Comparison of ENCODE assay signal across 16 cellular contexts in the genomic region with DNA sequence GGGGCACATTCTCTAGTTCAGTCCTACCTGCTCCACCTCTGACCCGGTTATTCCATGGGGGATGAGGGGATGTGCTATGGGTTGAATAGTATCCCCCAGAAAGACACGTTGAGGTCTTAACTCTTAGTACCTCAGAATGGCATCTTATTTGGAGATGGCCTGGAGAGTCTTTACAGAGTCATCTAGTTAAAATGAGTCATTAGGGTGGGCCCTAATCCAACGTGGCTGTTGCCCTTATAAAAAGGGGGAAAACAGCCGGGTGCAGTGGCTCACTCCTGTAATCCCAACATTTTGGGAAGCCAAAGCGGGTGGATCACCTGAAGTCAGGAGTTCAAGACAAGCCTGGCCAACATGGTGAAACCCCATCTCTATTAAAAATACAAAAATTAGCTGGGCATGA. TPM values are rescaled to one million over a fixed set of nuclear protein-coding genes. Genes with fewer than 3 reads are reported as not detected.
A peak's percentile ranks its signal among the peaks of the same experiment; 100 is the strongest.
DNase-seq lines count a peak whose midpoint lies in the region; ATAC-seq, FAIRE-seq and TF ChIP-seq lines count a peak whose summit lies in the region.
"Had no signal": no experiment of that assay in that cellular context is flagged by ENCODE, and none has a peak within 500 bp of the region (broad histone marks: within the 10 kb centered on the region; RNA-seq: fewer than 3 reads in every experiment).

No MANE protein-coding gene starts in this region.

- no peaks in the 10 kb centered on the region for H3K9me3 Mint-ChIP-seq in activated CD8-positive, alpha-beta T cell treated with anti-CD3 and anti-CD28 coated beads, Interleukin-2, amount 10 ng/mL, durations not matched to agents 7 days and 5 days (ENCODE audit: insufficient read depth)
- H3K9me3 Mint-ChIP-seq in activated CD8-positive, alpha-beta T cell treated with anti-CD3 and anti-CD28 coated beads for 36 hours = no peaks in the 10 kb centered on the region
- H3K9me3 Mint-ChIP-seq in stimulated activated effector memory CD8-positive, alpha-beta T cell treated with anti-CD3 and anti-CD28 coated beads, Interleukin-12 subunit alpha, Interleukin-12 subunit beta, amount 100 ng/mL, for 72 hours = no peaks in the 10 kb centered on the region

- no peak for ATAC-seq in activated CD8-positive, alpha-beta T cell treated with anti-CD3 and anti-CD28 coated beads, Interleukin-2, amount 10 ng/mL, durations not matched to agents 7 days and 5 days
- no peak for ATAC-seq in activated CD8-positive, alpha-beta T cell treated with anti-CD3 and anti-CD28 coated beads for 36 hours
- ATAC-seq in GM12878 = no peak
- ATAC-seq in stimulated activated effector memory CD8-positive, alpha-beta T cell treated with anti-CD3 and anti-CD28 coated beads, Interleukin-12 subunit alpha, Interleukin-12 subunit beta, amount 100 ng/mL, for 72 hours = no peak

- no peak for TF ChIP-seq EP300 in GM12878 (IDR thresholded peaks at IDR 0.05; ENCODE audit: borderline replicate concordance in 1 of 2, control insufficient read depth in 1 of 2, low read depth in 2 of 2, low read length in 2 of 2)

- H3K36me3 Mint-ChIP-seq in activated CD8-positive, alpha-beta T cell treated with anti-CD3 and anti-CD28 coated beads, Interleukin-2, amount 10 ng/mL, durations not matched to agents 7 days and 5 days (ENCODE audit: low read depth) = peaks cover 34% of the 10 kb centered on the region
- peaks cover 87% of the 10 kb centered on the region for H3K36me3 Mint-ChIP-seq in activated CD8-positive, alpha-beta T cell treated with anti-CD3 and anti-CD28 coated beads for 36 hours (ENCODE audit: low read depth)
- H3K36me3 Mint-ChIP-seq in stimulated activated effector memory CD8-positive, alpha-beta T cell treated with anti-CD3 and anti-CD28 coated beads, Interleukin-12 subunit alpha, Interleukin-12 subunit beta, amount 100 ng/mL, for 72 hours = peaks cover 76% of the 10 kb centered on the region

- SMC1A ChIA-PET in GM12878 (lab: Charles Lee; ENCODE audit: uncharacterized antibody, unreplicated experiment) = interaction anchor here (4.8 kb wide), 1 partner anchor 32 kb away, joined by 124 read pairs; no protein-coding TSS in a partner anchor

- no TSS peak for BruUV-seq in GM12878 (replicated peaks; lab: Mats Ljungman, UMichigan)

- H3K27me3 ChIP-seq in GM12878 (replicated peaks in 1 of 2; ENCODE audit: control insufficient read depth in 2 of 2, insufficient read depth in 2 of 2, low read length in 1 of 2) (no peaks in the 10 kb centered on the region), uterus (no peaks in the 10 kb centered on the region)
- H3K27me3 ChIP-seq: MG63 had no signal

- no peak for DNase-seq in activated CD8-positive, alpha-beta T cell treated with anti-CD3 and anti-CD28 coated beads, Interleukin-2, amount 10 ng/mL, durations not matched to agents 7 days and 5 days
- DNase-seq in activated CD8-positive, alpha-beta T cell treated with anti-CD3 and anti-CD28 coated beads for 36 hours = no peak
- DNase-seq in LoVo (ENCODE audit: low spot score) = peak; percentile 45
- DNase-seq in GM12878 (ENCODE audit: low read depth, low spot score) = no peak
- DNase-seq in stimulated activated effector memory CD8-positive, alpha-beta T cell treated with anti-CD3 and anti-CD28 coated beads, Interleukin-12 subunit alpha, Interleukin-12 subunit beta, amount 100 ng/mL, for 72 hours (ENCODE audit: low spot score in 2 of 2) = no peak
- DNase-seq in uterus = no peak
- no peak for DNase-seq in stimulated activated CD4-positive, alpha-beta T cell treated with anti-CD3 and anti-CD28 coated beads, Interleukin-4, amount 100 ng/mL, for 4 hours
- no peak for DNase-seq in D341Med (ENCODE audit: low spot score)
- DNase-seq: GM23248, MG63, NCI-H1105 treated with DMSO at 0.1 percent for 48 hours, NCI-H510A treated with DMSO at 0.1 percent for 48 hours had no signal

- TF ChIP-seq POLR2A in GM12878 (IDR thresholded peaks at IDR 0.05; ENCODE audit: low read depth, low read length) = no peak
- no peak for TF ChIP-seq POLR2A in uterus (IDR thresholded peaks at IDR 0.05)

- CTCF ChIA-PET in activated CD8-positive, alpha-beta T cell treated with anti-CD3 and anti-CD28 coated beads, Interleukin-2, amount 10 ng/mL, durations not matched to agents 7 days and 5 days (lab: Charles Lee) = no interaction called here
- CTCF ChIA-PET in activated CD8-positive, alpha-beta T cell treated with anti-CD3 and anti-CD28 coated beads for 36 hours (lab: Charles Lee) = no interaction called here
- CTCF ChIA-PET in GM12878 (lab: Yijun Ruan, JAX) = interaction anchor here (0.9 kb wide), 1 partner anchor 34 kb away, joined by 3 read pairs; no protein-coding TSS in a partner anchor

- H3K9me3 ChIP-seq in GM12878 (replicated peaks; ENCODE audit: control insufficient read depth, insufficient read depth, low read length) = no peaks in the 10 kb centered on the region
- no peaks in the 10 kb centered on the region for H3K9me3 ChIP-seq in uterus
- H3K9me3 ChIP-seq: MG63 had no signal

- intact Hi-C loops in activated CD8-positive, alpha-beta T cell treated with anti-CD3 and anti-CD28 coated beads for 36 hours (cut with micrococcal nuclease) = no loop called here
- intact Hi-C loops in GM12878 (cut with micrococcal nuclease; ENCODE audit: unreplicated experiment) = no loop called here
- intact Hi-C loops in uterus (cut with DNase I; ENCODE audit: low total_unique reads) = no loop called here

- H3K4me3 ChIP-seq in GM12878 = no peak overlapping the region
- no peak overlapping the region for H3K4me3 ChIP-seq in uterus
- H3K4me3 ChIP-seq: GM23248, K562, MG63 had no signal

- RAD21 ChIA-PET in GM12878 (lab: Charles Lee; ENCODE audit: unreplicated experiment) = no interaction called here

- peaks cover 11% of the 10 kb centered on the region for H3K79me2 ChIP-seq in GM12878 (ENCODE audit: control insufficient read depth, insufficient read depth, low read length)

- no peak overlapping the region for H3K4me3 Mint-ChIP-seq in activated CD8-positive, alpha-beta T cell treated with anti-CD3 and anti-CD28 coated beads, Interleukin-2, amount 10 ng/mL, durations not matched to agents 7 days and 5 days
- H3K4me3 Mint-ChIP-seq in activated CD8-positive, alpha-beta T cell treated with anti-CD3 and anti-CD28 coated beads for 36 hours = no peak overlapping the region
- no peak overlapping the region for H3K4me3 Mint-ChIP-seq in stimulated activated effector memory CD8-positive, alpha-beta T cell treated with anti-CD3 and anti-CD28 coated beads, Interleukin-12 subunit alpha, Interleukin-12 subunit beta, amount 100 ng/mL, for 72 hours

- in situ Hi-C loops in GM12878 (cut with MboI) = no loop called here

- H2AFZ ChIP-seq in GM12878 (ENCODE audit: control insufficient read depth, low read depth, low read length) = no peak overlapping the region
- H2AFZ ChIP-seq: GM23248 had no signal

- no peaks in the 10 kb centered on the region for H4K20me1 ChIP-seq in GM12878 (ENCODE audit: control insufficient read depth, insufficient read depth)

- POLR2A ChIA-PET in activated CD8-positive, alpha-beta T cell treated with anti-CD3 and anti-CD28 coated beads, Interleukin-2, amount 10 ng/mL, durations not matched to agents 7 days and 5 days (lab: Charles Lee) = no interaction called here
- POLR2A ChIA-PET in activated CD8-positive, alpha-beta T cell treated with anti-CD3 and anti-CD28 coated beads for 36 hours (lab: Charles Lee) = no interaction called here
- POLR2A ChIA-PET in GM12878 (lab: Charles Lee) = no interaction called here

- peak overlapping the region; percentile 53 for H3K4me2 ChIP-seq in GM12878 (ENCODE audit: control insufficient read depth, insufficient read depth)

- H3K4me1 ChIP-seq in GM12878 (ENCODE audit: control insufficient read depth, insufficient read depth, low read length) (peaks cover 62% of the 10 kb centered on the region), uterus (no peaks in the 10 kb centered on the region)

- H3K36me3 ChIP-seq in GM12878 (ENCODE audit: control insufficient read depth in 2 of 2, insufficient read depth in 2 of 2, low read length in 1 of 2) (no peaks in the 10 kb centered on the region), uterus (no peaks in the 10 kb centered on the region)
- H3K36me3 ChIP-seq: MG63 had no signal

- FAIRE-seq in GM12878 (lab: Jason Lieb, UNC) = no peak
- FAIRE-seq: GM12891, K562 had no signal

- WGBS in GM12878 (ENCODE audit: insufficient coverage, insufficient replicate concordance, low lambda C conversion rate, missing lambda C conversion rate) = 69% methylated on average over 5 of the region's 5 CpGs

- TF ChIP-seq RAD21 in GM12878 (IDR thresholded peaks at IDR 0.05; ENCODE audit: insufficient read depth, low read depth, low read length) = no peak

- H3K27ac ChIP-seq in GM12878 (ENCODE audit: control insufficient read depth, insufficient read depth) (peak overlapping the region; percentile 10), uterus (no peak overlapping the region)
- H3K27ac ChIP-seq: C4-2B, GM23248 had no signal

- H3K9ac ChIP-seq in GM12878 (ENCODE audit: control insufficient read depth, insufficient read depth, low read length) = no peak overlapping the region
- H3K9ac ChIP-seq: GM23248 had no signal

- no peak for TF ChIP-seq CTCF in activated CD8-positive, alpha-beta T cell treated with anti-CD3 and anti-CD28 coated beads for 36 hours (IDR thresholded peaks at IDR 0.05)
- TF ChIP-seq CTCF in GM12878 (IDR thresholded peaks at IDR 0.05 in 2 of 3, conservative IDR thresholded peaks at IDR 0.05 in 1 of 3; ENCODE audit: control insufficient read depth in 2 of 3, extremely low read depth in 1 of 3, insufficient read depth in 1 of 3, low read depth in 3 of 3, low read length in 3 of 3) (no peak), uterus (IDR thresholded peaks at IDR 0.05) (no peak)

- H3K27me3 Mint-ChIP-seq in activated CD8-positive, alpha-beta T cell treated with anti-CD3 and anti-CD28 coated beads, Interleukin-2, amount 10 ng/mL, durations not matched to agents 7 days and 5 days (ENCODE audit: low read depth) = no peaks in the 10 kb centered on the region
- no peaks in the 10 kb centered on the region for H3K27me3 Mint-ChIP-seq in activated CD8-positive, alpha-beta T cell treated with anti-CD3 and anti-CD28 coated beads for 36 hours

- peak overlapping the region; percentile 73 for H3K27ac Mint-ChIP-seq in activated CD8-positive, alpha-beta T cell treated with anti-CD3 and anti-CD28 coated beads, Interleukin-2, amount 10 ng/mL, durations not matched to agents 7 days and 5 days
- no peak overlapping the region for H3K27ac Mint-ChIP-seq in activated CD8-positive, alpha-beta T cell treated with anti-CD3 and anti-CD28 coated beads for 36 hours
- H3K27ac Mint-ChIP-seq in stimulated activated effector memory CD8-positive, alpha-beta T cell treated with anti-CD3 and anti-CD28 coated beads, Interleukin-12 subunit alpha, Interleukin-12 subunit beta, amount 100 ng/mL, for 72 hours = peak overlapping the region; percentile 43

- H3K4me1 Mint-ChIP-seq in activated CD8-positive, alpha-beta T cell treated with anti-CD3 and anti-CD28 coated beads, Interleukin-2, amount 10 ng/mL, durations not matched to agents 7 days and 5 days (ENCODE audit: low read depth) = peaks cover 80% of the 10 kb centered on the region
- peaks cover 84% of the 10 kb centered on the region for H3K4me1 Mint-ChIP-seq in activated CD8-positive, alpha-beta T cell treated with anti-CD3 and anti-CD28 coated beads for 36 hours (ENCODE audit: low read depth)
- H3K4me1 Mint-ChIP-seq in stimulated activated effector memory CD8-positive, alpha-beta T cell treated with anti-CD3 and anti-CD28 coated beads, Interleukin-12 subunit alpha, Interleukin-12 subunit beta, amount 100 ng/mL, for 72 hours = peaks cover 79% of the 10 kb centered on the region

RNA-seq across cellular contexts. Expression of a gene that starts 5.7 kb away (rescaled TPM):
- total RNA-seq in activated CD8-positive, alpha-beta T cell treated with anti-CD3 and anti-CD28 coated beads, Interleukin-2, amount 10 ng/mL, durations not matched to agents 7 days and 5 days = 10 to 100 TPM in 1 of 2 experiments, 1 to 10 TPM in 1; 9.9 to 10.1 TPM
- 100 to 1,000 TPM; 123 to 134 TPM for total RNA-seq in activated CD8-positive, alpha-beta T cell treated with anti-CD3 and anti-CD28 coated beads for 36 hours
- 4.1 and 4.2 TPM in 2 replicates for total RNA-seq in GM12878 (2013; cell fraction: nucleolus; rRNA removed)
- total RNA-seq in GM12878 (2014; rRNA removed) = 0.65 and 1.4 TPM in 2 replicates
- total RNA-seq in GM12878 (2014; rRNA removed; fragmentation: Illumina TruSeq; extraction: Trizol) = 0.63 and 0.83 TPM in 2 replicates
- total RNA-seq in GM12878 (2021) = 0.90 and 1.2 TPM in 2 replicates
- 13.4 TPM for polyA plus RNA-seq in GM12878 (2011; ENCODE audit: low read depth)
- polyA plus RNA-seq in GM12878 (2011; rRNA removed) = not detected in 2 replicates
- polyA plus RNA-seq in GM12878 (2011; cell fraction: cytosol; rRNA removed) = 0.03 TPM in 1 of 2 replicates, not detected in the other
- 0.13 TPM in 1 of 2 replicates, not detected in the other for polyA plus RNA-seq in GM12878 (2011; cell fraction: nucleus; rRNA removed)
- 16.4 and 22.8 TPM in 2 replicates for polyA plus RNA-seq in GM12878 (2012)
- 0.17 and 0.51 TPM in 2 replicates for polyA plus RNA-seq in GM12878 (2014; fragmentation: Illumina TruSeq; extraction: Trizol)
- 1 to 10 TPM in 1 of 2 experiments, under 1 TPM in 1; 0.82 to 1.5 TPM for polyA plus RNA-seq in GM12878 (2014; fragmentation: Nextera tagmentation; extraction: Ambion mirVana)
- 0.51 and 1.3 TPM in 2 replicates for polyA plus RNA-seq in GM12878 (2014; rRNA removed)
- polyA plus RNA-seq in GM12878 (2016; fragmentation: Nextera tagmentation; extraction: Ambion mirVana) = under 1 TPM; 0.56 to 0.59 TPM
- 0.10 TPM in 1 of 2 replicates, not detected in the other for polyA minus RNA-seq in GM12878 (2011; rRNA and poly(A)+ RNA removed)
- 1.6 TPM in 1 of 2 replicates, not detected in the other for polyA minus RNA-seq in GM12878 (2011; cell fraction: cytosol; rRNA and poly(A)+ RNA removed)
- not detected in 2 replicates for polyA minus RNA-seq in GM12878 (2011; cell fraction: nucleus; rRNA and poly(A)+ RNA removed)
- 1 to 10 TPM in 1 of 4 donors, under 1 TPM in 1, not detected in 2; 0.18 to 4.4 TPM for total RNA-seq in uterus
- total RNA-seq: GM23248, K562 had no signal
- polyA plus RNA-seq: GM23248 had no signal

RNA-seq across cellular contexts. Expression of a gene that starts 13.5 kb away (rescaled TPM):
- 10 to 100 TPM; 68.7 to 74.0 TPM for total RNA-seq in activated CD8-positive, alpha-beta T cell treated with anti-CD3 and anti-CD28 coated beads, Interleukin-2, amount 10 ng/mL, durations not matched to agents 7 days and 5 days
- total RNA-seq in activated CD8-positive, alpha-beta T cell treated with anti-CD3 and anti-CD28 coated beads for 36 hours = 10 to 100 TPM; 48.7 to 52.9 TPM
- total RNA-seq in GM12878 (2013; cell fraction: nucleolus; rRNA removed) = 1.8 and 1.9 TPM in 2 replicates
- total RNA-seq in GM12878 (2014; rRNA removed) = 0.05 and 0.17 TPM in 2 replicates
- total RNA-seq in GM12878 (2014; rRNA removed; fragmentation: Illumina TruSeq; extraction: Trizol) = 0.05 and 0.13 TPM in 2 replicates
- total RNA-seq in GM12878 (2021) = 0.27 and 0.28 TPM in 2 replicates
- polyA plus RNA-seq in GM12878 (2011; ENCODE audit: low read depth) = 0.16 TPM
- polyA plus RNA-seq in GM12878 (2011; rRNA removed) = 0.16 and 0.33 TPM in 2 replicates
- 0.36 and 0.57 TPM in 2 replicates for polyA plus RNA-seq in GM12878 (2011; cell fraction: cytosol; rRNA removed)
- polyA plus RNA-seq in GM12878 (2011; cell fraction: nucleus; rRNA removed) = 1.8 and 2.2 TPM in 2 replicates
- 0.26 and 0.59 TPM in 2 replicates for polyA plus RNA-seq in GM12878 (2012)
- 0.17 and 0.21 TPM in 2 replicates for polyA plus RNA-seq in GM12878 (2014; fragmentation: Illumina TruSeq; extraction: Trizol)
- under 1 TPM in 1 of 2 experiments, not detected in 1; 0.04 TPM for polyA plus RNA-seq in GM12878 (2014; fragmentation: Nextera tagmentation; extraction: Ambion mirVana)
- polyA plus RNA-seq in GM12878 (2014; rRNA removed) = 0.20 and 0.23 TPM in 2 replicates
- under 1 TPM; 0.26 to 0.39 TPM for polyA plus RNA-seq in GM12878 (2016; fragmentation: Nextera tagmentation; extraction: Ambion mirVana)
- polyA minus RNA-seq in GM12878 (2011; rRNA and poly(A)+ RNA removed) = 0.72 TPM in 1 of 2 replicates, not detected in the other
- 0.73 TPM in 1 of 2 replicates, not detected in the other for polyA minus RNA-seq in GM12878 (2011; cell fraction: cytosol; rRNA and poly(A)+ RNA removed)
- 0.73 and 0.86 TPM in 2 replicates for polyA minus RNA-seq in GM12878 (2011; cell fraction: nucleus; rRNA and poly(A)+ RNA removed)
- total RNA-seq in uterus = 1 to 10 TPM in 1 of 4 donors, under 1 TPM in 1, not detected in 2; 0.79 to 1.0 TPM
- total RNA-seq: A172, GM23248 had no signal
- polyA plus RNA-seq: GM23248 had no signal

RNA-seq across cellular contexts. Expression of a gene that starts 23.9 kb away (rescaled TPM):
- not detected for total RNA-seq in activated CD8-positive, alpha-beta T cell treated with anti-CD3 and anti-CD28 coated beads, Interleukin-2, amount 10 ng/mL, durations not matched to agents 7 days and 5 days
- 1 to 10 TPM in 1 of 2 experiments, not detected in 1; 1.1 TPM for total RNA-seq in activated CD8-positive, alpha-beta T cell treated with anti-CD3 and anti-CD28 coated beads for 36 hours
- not detected in 2 replicates for total RNA-seq in GM12878 (2013; cell fraction: nucleolus; rRNA removed)
- total RNA-seq in GM12878 (2014; rRNA removed) (not detected in 2 replicates), GM12878 (2014; rRNA removed; fragmentation: Illumina TruSeq; extraction: Trizol) (not detected in 2 replicates), GM12878 (2021) (0.40 TPM in 1 of 2 replicates, not detected in the other), uterus (not detected)
- not detected for polyA plus RNA-seq in GM12878 (2011; ENCODE audit: low read depth)
- polyA plus RNA-seq in GM12878 (2011; rRNA removed) (not detected in 2 replicates), GM12878 (2014; fragmentation: Illumina TruSeq; extraction: Trizol) (not detected in 2 replicates), GM12878 (2014; fragmentation: Nextera tagmentation; extraction: Ambion mirVana) (under 1 TPM in 1 of 2 experiments, not detected in 1; 0.13 TPM), GM12878 (2014; rRNA removed) (0.24 TPM in 1 of 2 replicates, not detected in the other), GM12878 (2016; fragmentation: Nextera tagmentation; extraction: Ambion mirVana) (not detected)
- polyA plus RNA-seq in GM12878 (2011; cell fraction: cytosol; rRNA removed) = not detected in 2 replicates
- polyA plus RNA-seq in GM12878 (2011; cell fraction: nucleus; rRNA removed) = not detected in 2 replicates
- not detected in 2 replicates for polyA plus RNA-seq in GM12878 (2012)
- not detected in 2 replicates for polyA minus RNA-seq in GM12878 (2011; rRNA and poly(A)+ RNA removed)
- not detected in 2 replicates for polyA minus RNA-seq in GM12878 (2011; cell fraction: cytosol; rRNA and poly(A)+ RNA removed)
- not detected in 2 replicates for polyA minus RNA-seq in GM12878 (2011; cell fraction: nucleus; rRNA and poly(A)+ RNA removed)
- total RNA-seq: A172, GM23248 had no signal
- polyA plus RNA-seq: GM23248, K562 had no signal

RNA-seq across cellular contexts. Expression of a gene that starts 39.4 kb away (rescaled TPM):
- not detected for total RNA-seq in activated CD8-positive, alpha-beta T cell treated with anti-CD3 and anti-CD28 coated beads, Interleukin-2, amount 10 ng/mL, durations not matched to agents 7 days and 5 days
- total RNA-seq in activated CD8-positive, alpha-beta T cell treated with anti-CD3 and anti-CD28 coated beads for 36 hours = not detected
- total RNA-seq in GM12878 (2013; cell fraction: nucleolus; rRNA removed) = not detected in 2 replicates
- total RNA-seq in GM12878 (2014; rRNA removed) (not detected in 2 replicates), GM12878 (2014; rRNA removed; fragmentation: Illumina TruSeq; extraction: Trizol) (not detected in 2 replicates), GM12878 (2021) (not detected in 2 replicates), uterus (not detected)
- polyA plus RNA-seq in GM12878 (2011; ENCODE audit: low read depth) = not detected
- polyA plus RNA-seq in GM12878 (2011; rRNA removed) (0.24 and 0.56 TPM in 2 replicates), GM12878 (2014; fragmentation: Illumina TruSeq; extraction: Trizol) (not detected in 2 replicates), GM12878 (2014; fragmentation: Nextera tagmentation; extraction: Ambion mirVana) (not detected), GM12878 (2014; rRNA removed) (not detected in 2 replicates), GM12878 (2016; fragmentation: Nextera tagmentation; extraction: Ambion mirVana) (not detected)
- 0.37 and 0.45 TPM in 2 replicates for polyA plus RNA-seq in GM12878 (2011; cell fraction: cytosol; rRNA removed)
- polyA plus RNA-seq in GM12878 (2011; cell fraction: nucleus; rRNA removed) = 0.28 TPM in 1 of 2 replicates, not detected in the other
- polyA plus RNA-seq in GM12878 (2012) = not detected in 2 replicates
- polyA minus RNA-seq in GM12878 (2011; rRNA and poly(A)+ RNA removed) = not detected in 2 replicates
- polyA minus RNA-seq in GM12878 (2011; cell fraction: cytosol; rRNA and poly(A)+ RNA removed) = not detected in 2 replicates
- not detected in 2 replicates for polyA minus RNA-seq in GM12878 (2011; cell fraction: nucleus; rRNA and poly(A)+ RNA removed)
- total RNA-seq: A172, GM23248, K562 had no signal
- polyA plus RNA-seq: GM23248, K562 had no signal

Comparison
In these comparisons a context has a peak if more than half of its experiments do, and no peak if none do; other contexts are left out.
1. RNA of a gene that starts 5.7 kb away (total RNA-seq): 123 to 134 TPM in activated CD8-positive, alpha-beta T cell treated with anti-CD3 and anti-CD28 coated beads for 36 hours; 9.9 to 10.1 TPM in activated CD8-positive, alpha-beta T cell treated with anti-CD3 and anti-CD28 coated beads, Interleukin-2, amount 10 ng/mL, durations not matched to agents 7 days and 5 days, 0.63 to 4.2 TPM in GM12878 and 0.18 to 4.4 TPM in uterus; every median in the first group is over 10 times any median in the second.
2. RNA of a gene that starts 13.5 kb away (total RNA-seq): 68.7 to 74.0 TPM in activated CD8-positive, alpha-beta T cell treated with anti-CD3 and anti-CD28 coated beads, Interleukin-2, amount 10 ng/mL, durations not matched to agents 7 days and 5 days and 48.7 to 52.9 TPM in activated CD8-positive, alpha-beta T cell treated with anti-CD3 and anti-CD28 coated beads for 36 hours; 0.79 to 1.0 TPM in uterus and 0.05 to 1.9 TPM in GM12878; every median in the first group is over 10 times any median in the second.